In the genomic region with DNA sequence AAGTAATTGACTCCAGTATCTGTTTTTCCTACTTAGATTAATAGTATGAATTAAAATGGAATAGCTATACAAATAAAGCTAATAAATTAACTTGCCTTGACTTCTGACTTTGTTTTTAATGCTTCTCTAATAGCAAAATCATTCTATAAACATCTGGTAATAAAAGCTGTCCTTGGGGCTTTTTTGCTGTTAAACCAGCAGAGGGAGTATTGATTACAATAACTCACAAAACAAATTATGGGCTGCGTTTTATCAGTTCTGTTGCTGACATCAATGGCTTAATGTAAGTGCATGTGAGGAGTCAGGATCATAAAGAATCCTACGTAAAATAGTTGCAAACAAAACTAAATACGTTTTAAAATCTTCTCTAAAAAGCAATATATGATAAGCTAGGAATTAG, we compare ENCODE assay signal across 13 cellular contexts.
A peak's percentile ranks its signal among the peaks of the same experiment; 100 is the strongest.
DNase-seq lines count a peak whose midpoint lies in the region; ATAC-seq, FAIRE-seq and TF ChIP-seq lines count a peak whose summit lies in the region.
"Had no signal": no experiment of that assay in that cellular context is flagged by ENCODE, and none has a peak within 500 bp of the region (broad histone marks: within the 10 kb centered on the region; RNA-seq: fewer than 3 reads in every experiment).

No MANE protein-coding gene starts in this region.

- H3K4me3 ChIP-seq in A549 = no peak overlapping the region
- H3K4me3 ChIP-seq in SK-N-SH (ENCODE audit: low read depth in 2 of 2, low read length in 1 of 2) = no peak overlapping the region
- no peak overlapping the region for H3K4me3 ChIP-seq in hepatocyte
- H3K4me3 ChIP-seq in uterus = no peak overlapping the region
- H3K4me3 ChIP-seq: sigmoid colon had no signal

- H3K9ac ChIP-seq in SK-N-SH = no peak overlapping the region

- no peak overlapping the region for H3K4me3 Mint-ChIP-seq in T-helper 17 cell

- TF ChIP-seq POLR2A in A549 (IDR thresholded peaks at IDR 0.05; ENCODE audit: low read length) = no peak
- no peak for TF ChIP-seq POLR2A in uterus (IDR thresholded peaks at IDR 0.05)

- peak; percentile 39 for FAIRE-seq in A549 (lab: Jason Lieb, UNC)

- no peak overlapping the region for H3K27ac Mint-ChIP-seq in T-helper 17 cell

- no peaks in the 10 kb centered on the region for H4K20me1 ChIP-seq in SK-N-SH (ENCODE audit: insufficient read depth)
- no peaks in the 10 kb centered on the region for H4K20me1 ChIP-seq in hepatocyte (ENCODE audit: insufficient read depth, poor library complexity, severe bottlenecking)

- no peaks in the 10 kb centered on the region for H3K4me1 Mint-ChIP-seq in T-helper 17 cell

- H3K79me2 ChIP-seq in SK-N-SH (ENCODE audit: insufficient read depth) (no peaks in the 10 kb centered on the region), hepatocyte (no peaks in the 10 kb centered on the region)

- no peaks in the 10 kb centered on the region for H3K9me2 ChIP-seq in SK-N-SH
- no peaks in the 10 kb centered on the region for H3K9me2 ChIP-seq in hepatocyte (replicated peaks; ENCODE audit: insufficient read depth)

- H3F3A ChIP-seq in SK-N-SH (replicated peaks; ENCODE audit: insufficient read depth) = no peaks in the 10 kb centered on the region

- H3K27ac ChIP-seq in A549 (no peak overlapping the region), SK-N-SH (ENCODE audit: low read depth in 2 of 2, low read length in 1 of 2) (no peak overlapping the region), hepatocyte (no peak overlapping the region), uterus (no peak overlapping the region)
- H3K27ac ChIP-seq: HL-60, sigmoid colon had no signal

- H3K4me2 ChIP-seq in A549 = no peak overlapping the region
- H3K4me2 ChIP-seq in SK-N-SH = no peak overlapping the region
- H3K4me2 ChIP-seq in hepatocyte = no peak overlapping the region

- H3K9me3 ChIP-seq in A549 = no peaks in the 10 kb centered on the region
- H3K9me3 ChIP-seq in SK-N-SH = no peaks in the 10 kb centered on the region
- no peaks in the 10 kb centered on the region for H3K9me3 ChIP-seq in hepatocyte (ENCODE audit: low read depth)
- peaks cover 2% of the 10 kb centered on the region for H3K9me3 ChIP-seq in T-helper 17 cell (ENCODE audit: control insufficient read depth, low read length, poor library complexity, severe bottlenecking)
- no peaks in the 10 kb centered on the region for H3K9me3 ChIP-seq in uterus
- H3K9me3 ChIP-seq: sigmoid colon had no signal

- no peak for ATAC-seq in A549
- no peak for ATAC-seq in T-helper 17 cell
- ATAC-seq in GM18511 (IDR thresholded peaks at IDR 0.05; ENCODE audit: unreplicated experiment) = no peak
- ATAC-seq: Right ventricle myocardium inferior had no signal

- H3K27me3 Mint-ChIP-seq in T-helper 17 cell = no peaks in the 10 kb centered on the region

- TF ChIP-seq EP300 in A549 (IDR thresholded peaks at IDR 0.05) (no peak), SK-N-SH (IDR thresholded peaks at IDR 0.05; ENCODE audit: borderline replicate concordance in 1 of 2, low read depth in 1 of 2, low read length in 1 of 2) (no peak)

- TF ChIP-seq RAD21 in A549 (conservative IDR thresholded peaks at IDR 0.05 in 1 of 2, IDR thresholded peaks at IDR 0.05 in 1 of 2) = no peak
- TF ChIP-seq RAD21 in SK-N-SH (IDR thresholded peaks at IDR 0.05; ENCODE audit: low read length) = peak; percentile 55

- H3K27me3 ChIP-seq in SK-N-SH (ENCODE audit: insufficient read depth) = no peaks in the 10 kb centered on the region
- H3K27me3 ChIP-seq in hepatocyte = no peaks in the 10 kb centered on the region
- H3K27me3 ChIP-seq in uterus = no peaks in the 10 kb centered on the region
- H3K27me3 ChIP-seq: sigmoid colon had no signal

- POLR2A ChIA-PET in A549 (lab: Yijun Ruan, JAX) (no interaction called here), SK-N-SH (lab: Yijun Ruan, JAX) (no interaction called here)

- H2AFZ ChIP-seq in SK-N-SH (ENCODE audit: low read depth) (no peak overlapping the region), hepatocyte (no peak overlapping the region)

- CTCF ChIA-PET in A549 (lab: Yijun Ruan, JAX) (interaction anchor here (1.2 kb wide), 1 partner anchor 16 kb away, joined by 3 read pairs; no protein-coding TSS in a partner anchor), SK-N-SH (lab: Yijun Ruan, JAX) (interaction anchor here (0.9 to 2.3 kb wide), 19 partner anchors 10 to 1499 kb away, joined by 3 to 7 read pairs (median 4); no protein-coding TSS in a partner anchor)

- H3K36me3 Mint-ChIP-seq in T-helper 17 cell (ENCODE audit: low read depth) = no peaks in the 10 kb centered on the region

- intact Hi-C loops in uterus (cut with DNase I; ENCODE audit: low total_unique reads) = no loop called here

- no peaks in the 10 kb centered on the region for H3K4me1 ChIP-seq in A549
- H3K4me1 ChIP-seq in SK-N-SH (ENCODE audit: control insufficient read depth in 1 of 2, insufficient read depth in 2 of 2, low read depth in 1 of 2, low read length in 1 of 2) = no peaks in the 10 kb centered on the region
- H3K4me1 ChIP-seq in hepatocyte (ENCODE audit: insufficient read depth) = no peaks in the 10 kb centered on the region
- H3K4me1 ChIP-seq in uterus = no peaks in the 10 kb centered on the region
- H3K4me1 ChIP-seq: sigmoid colon had no signal

- no peak for DNase-seq in A549 (ENCODE audit: low read depth in 1 of 2, low spot score in 1 of 2)
- DNase-seq in HT-29 (ENCODE audit: low spot score) = peak; percentile 14
- DNase-seq in SK-N-SH = peak; percentile 23
- DNase-seq in hepatocyte (ENCODE audit: low spot score) = peak; percentile 16
- no peak for DNase-seq in T-helper 17 cell
- no peak for DNase-seq in NCI-H2107 (lab: John Stamatoyannopoulos, UW)
- no peak for DNase-seq in uterus
- DNase-seq: head of caudate nucleus, NCI-H2029, sigmoid colon had no signal

- 5% methylated on average over 3 of the region's 3 CpGs for WGBS in A549 (ENCODE audit: missing lambda C conversion rate)
- 6% methylated on average over 3 of the region's 3 CpGs for WGBS in SK-N-SH (ENCODE audit: low lambda C conversion rate)
- 31% methylated on average over 3 of the region's 3 CpGs for WGBS in hepatocyte (ENCODE audit: low lambda C conversion rate, missing lambda C conversion rate)

- H3K36me3 ChIP-seq in SK-N-SH (replicated peaks in 1 of 2; ENCODE audit: control insufficient read depth in 1 of 2, insufficient read depth in 2 of 2, low read length in 1 of 2) (no peaks in the 10 kb centered on the region), hepatocyte (replicated peaks; ENCODE audit: insufficient read depth, low read depth) (no peaks in the 10 kb centered on the region), uterus (no peaks in the 10 kb centered on the region)
- H3K36me3 ChIP-seq: sigmoid colon had no signal

- TF ChIP-seq CTCF in A549 (IDR thresholded peaks at IDR 0.05) = no peak
- peak; percentile 43 for TF ChIP-seq CTCF in SK-N-SH (IDR thresholded peaks at IDR 0.05)
- peak; percentile 47 for TF ChIP-seq CTCF in hepatocyte (IDR thresholded peaks at IDR 0.05; ENCODE audit: poor library complexity)
- TF ChIP-seq CTCF in uterus (IDR thresholded peaks at IDR 0.05) = no peak

TF ChIP-seq in A549, 52 proteins besides CTCF, POLR2A, EP300 and RAD21:
- TF ChIP-seq TP53 (CRISPR knock-in tag; IDR thresholded peaks at IDR 0.05) = no peak
- TF ChIP-seq, protein P1, sequence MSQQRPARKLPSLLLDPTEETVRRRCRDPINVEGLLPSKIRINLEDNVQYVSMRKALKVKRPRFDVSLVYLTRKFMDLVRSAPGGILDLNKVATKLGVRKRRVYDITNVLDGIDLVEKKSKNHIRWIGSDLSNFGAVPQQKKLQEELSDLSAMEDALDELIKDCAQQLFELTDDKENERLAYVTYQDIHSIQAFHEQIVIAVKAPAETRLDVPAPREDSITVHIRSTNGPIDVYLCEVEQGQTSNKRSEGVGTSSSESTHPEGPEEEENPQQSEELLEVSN (IDR thresholded peaks at IDR 0.05; ENCODE audit: borderline replicate concordance, low read depth) = no peak
- no peak for TF ChIP-seq CBX8 (IDR thresholded peaks at IDR 0.05)
- TF ChIP-seq RCOR1 (IDR thresholded peaks at IDR 0.05; ENCODE audit: low read depth, low read length) = no peak
- no peak for TF ChIP-seq HOXB13 (CRISPR knock-in tag; IDR thresholded peaks at IDR 0.05; ENCODE audit: low read depth)
- TF ChIP-seq SMC3 (IDR thresholded peaks at IDR 0.05) = no peak
- no peak for TF ChIP-seq ZFP36 (IDR thresholded peaks at IDR 0.05; ENCODE audit: borderline replicate concordance, partially characterized antibody)
- no peak for TF ChIP-seq CBX2 (IDR thresholded peaks at IDR 0.05; ENCODE audit: borderline replicate concordance, low read depth)

TF ChIP-seq in SK-N-SH, 30 proteins besides CTCF, POLR2A, EP300 and RAD21:
- no peak for TF ChIP-seq JUND (IDR thresholded peaks at IDR 0.05)
- no peak for TF ChIP-seq TAF1 (IDR thresholded peaks at IDR 0.05; ENCODE audit: borderline replicate concordance, low read depth, low read length)
- peak; percentile 24; the same call in 1 of the 2 replicates for TF ChIP-seq SMC3 (IDR thresholded peaks at IDR 0.05; ENCODE audit: low read depth, low read length)
- no peak for TF ChIP-seq RFX5 (IDR thresholded peaks at IDR 0.05; ENCODE audit: low read length)
- no peak for TF ChIP-seq MEF2A (IDR thresholded peaks at IDR 0.05; ENCODE audit: borderline replicate concordance, low read depth)
- TF ChIP-seq MXI1 (IDR thresholded peaks at IDR 0.05; ENCODE audit: low read depth, low read length) = no peak
- TF ChIP-seq, protein P2, sequence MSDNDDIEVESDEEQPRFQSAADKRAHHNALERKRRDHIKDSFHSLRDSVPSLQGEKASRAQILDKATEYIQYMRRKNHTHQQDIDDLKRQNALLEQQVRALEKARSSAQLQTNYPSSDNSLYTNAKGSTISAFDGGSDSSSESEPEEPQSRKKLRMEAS (IDR thresholded peaks at IDR 0.05; ENCODE audit: low read depth) = no peak

Comparison
In these comparisons a context has a peak if more than half of its experiments do, and no peak if none do; other contexts are left out.
1. DNase-seq: peak in HT-29 (single experiment), SK-N-SH (single experiment) and hepatocyte (single experiment); none in A549 (0 of 2), T-helper 17 cell (0 of 3), NCI-H2107 (single experiment) and uterus (0 of 2).
2. CTCF ChIP-seq: peak in SK-N-SH (single experiment) and hepatocyte (single experiment); none in A549 (single experiment) and uterus (0 of 4).